Comparison of ENCODE assay signal across 8 cellular contexts in genomic region chr10:38003026-38003425, GRCh38.
"Had no signal": no experiment of that assay in that cellular context is flagged by ENCODE, and none has a peak within 500 bp of the region (broad histone marks: within the 10 kb centered on the region; RNA-seq: fewer than 3 reads in every experiment).

No MANE protein-coding gene starts in this region.

- FAIRE-seq: G401.6, GM12878, GM12891, GM12892, GM18507, GM19239 had no signal

- H3K4me3 ChIP-seq: GM12878 had no signal

- ATAC-seq: GM12878 had no signal

- DNase-seq: GDM1, GF-D8 had no signal
